Comparison of ENCODE assay signal across 24 cellular contexts in the genomic region with DNA sequence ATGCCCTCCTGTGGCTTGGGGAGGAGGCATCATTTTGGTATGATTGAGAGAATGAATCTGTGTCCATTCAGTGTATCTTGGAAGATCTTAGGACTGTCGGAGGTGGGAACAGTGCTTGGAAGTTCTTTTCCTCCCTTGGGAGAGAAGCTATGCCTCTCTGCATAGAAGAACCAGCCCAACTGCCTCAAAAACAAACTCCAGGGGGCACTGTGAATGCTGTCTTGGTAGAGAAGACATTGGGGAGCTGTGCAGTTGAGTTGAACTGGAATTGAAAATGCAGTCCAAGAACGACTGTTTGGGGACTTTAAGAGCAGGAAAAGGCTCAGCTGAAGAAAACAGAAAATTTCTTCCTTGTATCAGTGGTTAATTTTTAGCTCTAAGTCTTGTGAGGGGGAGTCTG. TPM values are rescaled to one million over a fixed set of nuclear protein-coding genes. Genes with fewer than 3 reads are reported as not detected.
A peak's percentile ranks its signal among the peaks of the same experiment; 100 is the strongest.
DNase-seq lines count a peak whose midpoint lies in the region; FAIRE-seq and TF ChIP-seq lines count a peak whose summit lies in the region.
"Had no signal": no experiment of that assay in that cellular context is flagged by ENCODE, and none has a peak within 500 bp of the region (broad histone marks: within the 10 kb centered on the region; RNA-seq: fewer than 3 reads in every experiment).

No MANE protein-coding gene starts in this region.

- TF ChIP-seq CTCF in GM06990 (IDR thresholded peaks at IDR 0.05; ENCODE audit: insufficient read depth, low read length, poor library complexity, severe bottlenecking) (peak; percentile 19), Loucy (conservative IDR thresholded peaks at IDR 0.05; ENCODE audit: low read length) (peak; percentile 53), chondrocyte (IDR thresholded peaks at IDR 0.05) (peak; percentile 44)

- FAIRE-seq in H54 (lab: Jason Lieb, UNC): no peak

- no peaks in the 10 kb centered on the region for H3K79me1 ChIP-seq in mesendoderm (ENCODE audit: low read length)

- no peak overlapping the region for H3K18ac ChIP-seq in mesendoderm (ENCODE audit: low read length)

- intact Hi-C loops in activated CD4-positive, alpha-beta T cell treated with anti-CD3 and anti-CD28 coated beads, Interleukin-2, amount 10 ng/mL, durations not matched to agents 24 days and 14 days (cut with micrococcal nuclease): no loop called here

- peaks cover 8% of the 10 kb centered on the region for H3K9me3 Mint-ChIP-seq in chondrocyte (ENCODE audit: low read depth)
- no peaks in the 10 kb centered on the region for H3K9me3 Mint-ChIP-seq in activated CD4-positive, alpha-beta T cell treated with anti-CD3 and anti-CD28 coated beads, Interleukin-2, amount 10 ng/mL, durations not matched to agents 24 days and 14 days
- H3K9me3 Mint-ChIP-seq: activated naive CD4-positive, alpha-beta T cell treated with anti-CD3 and anti-CD28 coated beads, Interleukin-2, amount 50 U/mL, for 72 hours had no signal

- WGBS in mesendoderm (ENCODE audit: extremely low coverage, insufficient coverage, low lambda C conversion rate): no CpG with 5 or more reads among the region's 2 CpGs

- H3K79me2 ChIP-seq in Loucy (ENCODE audit: insufficient read depth, low read length): no peaks in the 10 kb centered on the region
- H3K79me2 ChIP-seq in mesendoderm (ENCODE audit: control insufficient read depth, insufficient read depth, low read length): no peaks in the 10 kb centered on the region

- no peaks in the 10 kb centered on the region for H4K20me1 ChIP-seq in Loucy (ENCODE audit: insufficient read depth, low read length, poor library complexity, severe bottlenecking)

- H3K9ac ChIP-seq in Loucy (ENCODE audit: low read depth, low read length, poor library complexity, severe bottlenecking): no peak overlapping the region
- no peak overlapping the region for H3K9ac ChIP-seq in mesendoderm (ENCODE audit: low read length)

- peaks cover 8% of the 10 kb centered on the region for H3K27me3 Mint-ChIP-seq in chondrocyte (ENCODE audit: low read depth)
- H3K27me3 Mint-ChIP-seq in activated CD4-positive, alpha-beta T cell treated with anti-CD3 and anti-CD28 coated beads, Interleukin-2, amount 10 ng/mL, durations not matched to agents 24 days and 14 days: peaks cover 10% of the 10 kb centered on the region

- no peaks in the 10 kb centered on the region for H3K4me1 ChIP-seq in Loucy (ENCODE audit: insufficient read depth, low read length, poor library complexity, severe bottlenecking)
- no peaks in the 10 kb centered on the region for H3K4me1 ChIP-seq in mesendoderm (ENCODE audit: control insufficient read depth, low read depth, low read length)
- H3K4me1 ChIP-seq in SJCRH30: no peaks in the 10 kb centered on the region
- H3K4me1 ChIP-seq: body of pancreas, prostate gland, tibial nerve had no signal

- no peak overlapping the region for H2AFZ ChIP-seq in Loucy (ENCODE audit: low read length)

- no peaks in the 10 kb centered on the region for H3F3A ChIP-seq in Loucy (ENCODE audit: low read depth)

- H3K27ac ChIP-seq in mesendoderm (ENCODE audit: low read depth, low read length) (no peak overlapping the region), SJCRH30 (no peak overlapping the region)
- H3K27ac ChIP-seq: body of pancreas, prostate gland, tibial nerve had no signal

- H4K5ac ChIP-seq in mesendoderm (ENCODE audit: low read length): no peak overlapping the region

- DNase-seq in GM06990 (ENCODE audit: extremely low read depth, insufficient read length) (no peak), chondrocyte (ENCODE audit: low spot score) (no peak), mesendoderm (peak; percentile 28), SJCRH30 (no peak), DMS153 treated with DMSO at 0.1 percent for 48 hours (lab: John Stamatoyannopoulos, UW; ENCODE audit: unreplicated experiment) (no peak), H54 (ENCODE audit: insufficient read length, low spot score) (no peak)
- DNase-seq in activated CD4-positive, alpha-beta T cell treated with anti-CD3 and anti-CD28 coated beads, Interleukin-2, amount 10 ng/mL, durations not matched to agents 24 days and 14 days: no peak
- DNase-seq: activated CD4-positive, alpha-beta memory T cell treated with anti-CD3 and anti-CD28 coated beads, Interleukin-2, amount 10 ng/mL, durations not matched to agents 7 days and 5 days; activated T-cell treated with anti-CD3 and anti-CD28 coated beads, Interleukin-2, amount 50 U/mL, for 48 hours; body of pancreas; C1 segment of cervical spinal cord; DMS53; effector CD8-positive, alpha-beta T cell; immature natural killer cell; naive thymus-derived CD8-positive, alpha-beta T cell; NCI-H187; OCI-M1 had no signal

- no peak overlapping the region for H4K8ac ChIP-seq in mesendoderm (ENCODE audit: low read depth, low read length)

- no peak overlapping the region for H3K27ac Mint-ChIP-seq in chondrocyte (ENCODE audit: unreplicated experiment)
- no peak overlapping the region for H3K27ac Mint-ChIP-seq in activated CD4-positive, alpha-beta T cell treated with anti-CD3 and anti-CD28 coated beads, Interleukin-2, amount 10 ng/mL, durations not matched to agents 24 days and 14 days
- H3K27ac Mint-ChIP-seq: activated CD4-positive, alpha-beta memory T cell treated with anti-CD3 and anti-CD28 coated beads, Interleukin-2, amount 10 ng/mL, durations not matched to agents 7 days and 5 days; activated naive CD4-positive, alpha-beta T cell treated with anti-CD3 and anti-CD28 coated beads, Interleukin-2, amount 50 U/mL, for 72 hours; immature natural killer cell; stimulated activated memory B cell treated with anti-CD40 and anti-IgM and Interleukin-4, amounts not matched to agents 10 μg/mL and 1 μg/mL and 100 μg/mL, for 72 hours had no signal

- no peak overlapping the region for H3K4ac ChIP-seq in mesendoderm (ENCODE audit: low read depth, low read length)

- no peak overlapping the region for H2BK5ac ChIP-seq in mesendoderm (ENCODE audit: low read length)

- peaks cover 3% of the 10 kb centered on the region for H3K36me3 Mint-ChIP-seq in chondrocyte (ENCODE audit: low read depth)
- H3K36me3 Mint-ChIP-seq in activated CD4-positive, alpha-beta T cell treated with anti-CD3 and anti-CD28 coated beads, Interleukin-2, amount 10 ng/mL, durations not matched to agents 24 days and 14 days (ENCODE audit: low read depth): no peaks in the 10 kb centered on the region
- H3K36me3 Mint-ChIP-seq: immature natural killer cell; stimulated activated memory B cell treated with anti-CD40 and anti-IgM and Interleukin-4, amounts not matched to agents 10 μg/mL and 1 μg/mL and 100 μg/mL, for 72 hours had no signal

- H3K56ac ChIP-seq in mesendoderm (ENCODE audit: low read length): no peak overlapping the region

- H2BK120ac ChIP-seq in mesendoderm (ENCODE audit: low read depth, low read length): no peak overlapping the region

- H3K4me3 ChIP-seq in GM06990 (replicated peaks; ENCODE audit: low read depth, low read length) (no peak overlapping the region), Loucy (ENCODE audit: low read length, poor library complexity, severe bottlenecking) (no peak overlapping the region), mesendoderm (ENCODE audit: low read length) (no peak overlapping the region), SJCRH30 (no peak overlapping the region)
- H3K4me3 ChIP-seq: body of pancreas, lung, prostate gland, tibial nerve had no signal

- H2BK15ac ChIP-seq in mesendoderm (replicated peaks; ENCODE audit: low read depth): no peak overlapping the region

- H3K4me2 ChIP-seq in Loucy (ENCODE audit: low read depth, low read length, poor library complexity, severe bottlenecking) (no peak overlapping the region), mesendoderm (ENCODE audit: low read length) (no peak overlapping the region)

- H3K23ac ChIP-seq in mesendoderm (ENCODE audit: low read length): no peak overlapping the region

- H2AK5ac ChIP-seq in mesendoderm (ENCODE audit: low read length): no peak overlapping the region

- H3K4me3 Mint-ChIP-seq in chondrocyte (ENCODE audit: unreplicated experiment): no peak overlapping the region
- no peak overlapping the region for H3K4me3 Mint-ChIP-seq in activated CD4-positive, alpha-beta T cell treated with anti-CD3 and anti-CD28 coated beads, Interleukin-2, amount 10 ng/mL, durations not matched to agents 24 days and 14 days
- H3K4me3 Mint-ChIP-seq: activated CD4-positive, alpha-beta memory T cell treated with anti-CD3 and anti-CD28 coated beads, Interleukin-2, amount 10 ng/mL, durations not matched to agents 7 days and 5 days; immature natural killer cell; naive thymus-derived CD8-positive, alpha-beta T cell; stimulated activated memory B cell treated with anti-CD40 and anti-IgM and Interleukin-4, amounts not matched to agents 10 μg/mL and 1 μg/mL and 100 μg/mL, for 72 hours had no signal

- no peak for TF ChIP-seq POLR2A in H54 (IDR thresholded peaks at IDR 0.05; ENCODE audit: low read depth, low read length)

- H3K27me3 ChIP-seq in GM06990 (replicated peaks; ENCODE audit: control insufficient read depth, insufficient read depth, low read length) (no peaks in the 10 kb centered on the region; the same call in 1 of the 2 replicates), Loucy (ENCODE audit: insufficient read depth, low read length, poor library complexity, severe bottlenecking) (no peaks in the 10 kb centered on the region), mesendoderm (ENCODE audit: insufficient read depth, low read length, poor library complexity) (no peaks in the 10 kb centered on the region), SJCRH30 (no peaks in the 10 kb centered on the region)
- H3K27me3 ChIP-seq: body of pancreas, tibial nerve had no signal

- H3K9me2 ChIP-seq in Loucy (replicated peaks; ENCODE audit: low read depth, low read length): no peaks in the 10 kb centered on the region

- H3K9me3 ChIP-seq in Loucy (ENCODE audit: insufficient read depth, low read depth, low read length) (no peaks in the 10 kb centered on the region), SJCRH30 (replicated peaks) (no peaks in the 10 kb centered on the region)
- H3K9me3 ChIP-seq: body of pancreas, prostate gland had no signal

- H3K4me1 Mint-ChIP-seq in chondrocyte (ENCODE audit: low read depth): no peaks in the 10 kb centered on the region
- H3K4me1 Mint-ChIP-seq in activated CD4-positive, alpha-beta T cell treated with anti-CD3 and anti-CD28 coated beads, Interleukin-2, amount 10 ng/mL, durations not matched to agents 24 days and 14 days: no peaks in the 10 kb centered on the region
- H3K4me1 Mint-ChIP-seq: activated CD4-positive, alpha-beta memory T cell treated with anti-CD3 and anti-CD28 coated beads, Interleukin-2, amount 10 ng/mL, durations not matched to agents 7 days and 5 days; immature natural killer cell; naive thymus-derived CD8-positive, alpha-beta T cell had no signal

- H3K36me3 ChIP-seq in GM06990 (ENCODE audit: control insufficient read depth, insufficient read depth, low read length) (no peaks in the 10 kb centered on the region), Loucy (ENCODE audit: insufficient read depth, low read length) (no peaks in the 10 kb centered on the region), mesendoderm (ENCODE audit: control insufficient read depth, insufficient read depth, low read length) (no peaks in the 10 kb centered on the region), SJCRH30 (no peaks in the 10 kb centered on the region)
- H3K36me3 ChIP-seq: prostate gland, tibial nerve had no signal

RNA-seq across cellular contexts. Expression of a gene that starts 4.9 kb away (rescaled TPM):
- total RNA-seq in chondrocyte: not detected in 3 replicates
- 0.03 TPM for polyA plus RNA-seq in mesendoderm (2013, experiment 1 of 2)
- polyA plus RNA-seq in mesendoderm (2013, experiment 2 of 2): 0.03 TPM
- total RNA-seq in activated CD4-positive, alpha-beta T cell treated with anti-CD3 and anti-CD28 coated beads, Interleukin-2, amount 10 ng/mL, durations not matched to agents 24 days and 14 days: not detected in 2 replicates
- total RNA-seq in SJCRH30 (2014; rRNA removed; shearing (Covaris generic)): 1.2 and 1.9 TPM in 2 replicates
- total RNA-seq: activated CD4-positive, alpha-beta memory T cell treated with anti-CD3 and anti-CD28 coated beads, Interleukin-2, amount 10 ng/mL, durations not matched to agents 7 days and 5 days; activated naive CD4-positive, alpha-beta T cell treated with anti-CD3 and anti-CD28 coated beads, Interleukin-2, amount 50 U/mL, for 72 hours; body of pancreas; glomerular endothelial cell; lung; naive thymus-derived CD8-positive, alpha-beta T cell had no signal
- polyA plus RNA-seq: immature natural killer cell; naive thymus-derived CD8-positive, alpha-beta T cell had no signal

RNA-seq across cellular contexts. Expression of a gene that starts 41.9 kb away (rescaled TPM):
- 86.9 to 163 TPM (median 89.5 TPM) in 3 replicates for total RNA-seq in chondrocyte
- polyA plus RNA-seq in mesendoderm (2013, experiment 1 of 2): 6.6 TPM
- polyA plus RNA-seq in mesendoderm (2013, experiment 2 of 2): 6.2 TPM
- total RNA-seq in activated CD4-positive, alpha-beta T cell treated with anti-CD3 and anti-CD28 coated beads, Interleukin-2, amount 10 ng/mL, durations not matched to agents 24 days and 14 days: 0.38 and 0.56 TPM in 2 replicates
- total RNA-seq in SJCRH30 (2014; rRNA removed; shearing (Covaris generic)): 36.1 and 39.3 TPM in 2 replicates
- polyA plus RNA-seq: immature natural killer cell had no signal

Comparison
In these comparisons a context has a peak if more than half of its experiments do, and no peak if none do; other contexts are left out.
1. RNA of a gene that starts 41.9 kb away (total RNA-seq): 86.9 to 163 TPM in chondrocyte and 36.1 to 39.3 TPM in SJCRH30; 0.38 to 0.56 TPM in activated CD4-positive, alpha-beta T cell treated with anti-CD3 and anti-CD28 coated beads, Interleukin-2, amount 10 ng/mL, durations not matched to agents 24 days and 14 days; every median in the first group is over 10 times any median in the second.
2. Peak in every context shown above with its lines, with median percentiles within 50 percentile points of each other: CTCF ChIP-seq.